39 cellular contexts compared by ENCODE assay signal in genomic region chr1:245893025-245893424, GRCh38.
"Had no signal": no experiment of that assay in that cellular context is flagged by ENCODE, and none has a peak within 500 bp of the region (broad histone marks: within the 10 kb centered on the region; RNA-seq: fewer than 3 reads in every experiment).

No MANE protein-coding gene starts in this region.

- H3K9me3 Mint-ChIP-seq: activated T-helper 1 cell treated with anti-CD3 and anti-CD28 coated beads, Interleukin-12 subunit alpha, Interleukin-12 subunit beta, Interleukin-2, Interleukin-4 antibody, amounts not matched to agents 30 ng/mL and 10 ng/mL and 1 ng/mL, durations not matched to agents 14 hours and 24 hours and 36 hours; central memory CD8-positive, alpha-beta T cell had no signal

- H3K27ac ChIP-seq: adrenal gland, ascending aorta, body of pancreas, brain microvascular endothelial cell, breast epithelium, cardiac muscle cell had no signal

- ATAC-seq: activated naive CD4-positive, alpha-beta T cell treated with anti-CD3 and anti-CD28 coated beads, Interleukin-2, amount 50 U/mL, for 72 hours; activated naive CD8-positive, alpha-beta T cell treated with anti-CD3 and anti-CD28 coated beads, Interleukin-2, amount 50 U/mL, for 24 hours; activated T-cell treated with anti-CD3 and anti-CD28 coated beads, Interleukin-2, amount 50 U/mL, for 4 hours; activated T-cell treated with anti-CD3 and anti-CD28 coated beads, Interleukin-2, amount 50 U/mL, for 72 hours; activated T-helper 17 cell treated with anti-CD3 and anti-CD28 coated beads, Interleukin-2, amount 50 U/mL, for 72 hours; body of pancreas had no signal

- H3K27me3 Mint-ChIP-seq: activated naive CD4-positive, alpha-beta T cell treated with anti-CD3 and anti-CD28 coated beads, Interleukin-2, amount 10 ng/mL, durations not matched to agents 7 days and 5 days; activated naive CD4-positive, alpha-beta T cell treated with anti-CD3 and anti-CD28 coated beads, Interleukin-2, amount 50 U/mL, for 24 hours; activated naive CD8-positive, alpha-beta T cell; activated naive CD8-positive, alpha-beta T cell treated with anti-CD3 and anti-CD28 coated beads for 36 hours; activated naive CD8-positive, alpha-beta T cell treated with anti-CD3 and anti-CD28 coated beads, Interleukin-2, amount 10 ng/mL, durations not matched to agents 7 days and 5 days; activated naive CD8-positive, alpha-beta T cell treated with anti-CD3 and anti-CD28 coated beads, Interleukin-2, amount 50 U/mL, for 24 hours; activated T-cell treated with anti-CD3 and anti-CD28 coated beads, Interleukin-2, amount 50 U/mL, for 24 hours; activated T-helper 17 cell treated with anti-CD3 and anti-CD28 coated beads, Interleukin-2, amount 50 U/mL, for 72 hours; central memory CD8-positive, alpha-beta T cell had no signal

- H3K4me3 ChIP-seq: adrenal gland, ascending aorta, body of pancreas, breast epithelium, cardiac muscle cell had no signal

- H3K4me1 ChIP-seq: adrenal gland, ascending aorta, body of pancreas, breast epithelium had no signal

- H3K27ac Mint-ChIP-seq: activated naive CD4-positive, alpha-beta T cell treated with anti-CD3 and anti-CD28 coated beads for 36 hours; activated naive CD4-positive, alpha-beta T cell treated with anti-CD3 and anti-CD28 coated beads, Interleukin-2, amount 10 ng/mL, durations not matched to agents 7 days and 5 days; activated naive CD4-positive, alpha-beta T cell treated with anti-CD3 and anti-CD28 coated beads, Interleukin-2, amount 50 U/mL, for 24 hours; activated naive CD4-positive, alpha-beta T cell treated with anti-CD3 and anti-CD28 coated beads, Interleukin-2, amount 50 U/mL, for 72 hours; activated naive CD8-positive, alpha-beta T cell; activated naive CD8-positive, alpha-beta T cell treated with anti-CD3 and anti-CD28 coated beads for 36 hours; activated naive CD8-positive, alpha-beta T cell treated with anti-CD3 and anti-CD28 coated beads, Interleukin-2, amount 10 ng/mL, durations not matched to agents 7 days and 5 days; activated naive CD8-positive, alpha-beta T cell treated with anti-CD3 and anti-CD28 coated beads, Interleukin-2, amount 50 U/mL, for 24 hours; activated T-cell treated with anti-CD3 and anti-CD28 coated beads, Interleukin-2, amount 50 U/mL, for 24 hours; activated T-cell treated with anti-CD3 and anti-CD28 coated beads, Interleukin-2, amount 50 U/mL, for 72 hours; activated T-helper 1 cell treated with anti-CD3 and anti-CD28 coated beads, Interleukin-12 subunit alpha, Interleukin-12 subunit beta, Interleukin-2, Interleukin-4 antibody, amounts not matched to agents 30 ng/mL and 10 ng/mL and 1 ng/mL, durations not matched to agents 14 hours and 24 hours and 36 hours; activated T-helper 17 cell treated with anti-CD3 and anti-CD28 coated beads, Interleukin-2, amount 50 U/mL, for 72 hours; activated T-helper 2 cell treated with anti-CD3 and anti-CD28 coated beads, Interferon-gamma antibody, Interleukin-2, Interleukin-4, amounts not matched to agents 10 μg/mL and 5 μg/mL and 100 μg/mL, durations not matched to agents 14 hours and 24 hours and 36 hours; brain had no signal

- H3K4me1 Mint-ChIP-seq: activated naive CD4-positive, alpha-beta T cell treated with anti-CD3 and anti-CD28 coated beads, Interleukin-2, amount 10 ng/mL, durations not matched to agents 7 days and 5 days; activated naive CD4-positive, alpha-beta T cell treated with anti-CD3 and anti-CD28 coated beads, Interleukin-2, amount 50 U/mL, for 24 hours; activated naive CD8-positive, alpha-beta T cell treated with anti-CD3 and anti-CD28 coated beads for 36 hours; activated naive CD8-positive, alpha-beta T cell treated with anti-CD3 and anti-CD28 coated beads, Interleukin-2, amount 50 U/mL, for 24 hours; activated T-helper 17 cell treated with anti-CD3 and anti-CD28 coated beads, Interleukin-2, amount 50 U/mL, for 72 hours; central memory CD8-positive, alpha-beta T cell had no signal

- DNase-seq: activated effector memory CD4-positive, alpha-beta T cell treated with anti-CD3 and anti-CD28 coated beads, Interleukin-2, amount 50 U/mL, for 16 hours; activated effector memory CD4-positive, alpha-beta T cell treated with Interleukin-2 at 50 U/mL for 16 hours; activated gamma-delta T cell; activated gamma-delta T cell treated with Interleukin-2 at 50 U/mL for 16 hours; activated naive CD4-positive, alpha-beta T cell; activated naive CD4-positive, alpha-beta T cell treated with anti-CD3 and anti-CD28 coated beads for 36 hours; activated naive CD4-positive, alpha-beta T cell treated with anti-CD3 and anti-CD28 coated beads, Interleukin-2, amount 10 ng/mL, durations not matched to agents 7 days and 5 days; activated naive CD4-positive, alpha-beta T cell treated with anti-CD3 and anti-CD28 coated beads, Interleukin-2, amount 50 U/mL, for 16 hours; activated naive CD4-positive, alpha-beta T cell treated with Interleukin-2 at 50 U/mL for 16 hours; activated naive CD8-positive, alpha-beta T cell treated with anti-CD3 and anti-CD28 coated beads for 36 hours; activated naive CD8-positive, alpha-beta T cell treated with anti-CD3 and anti-CD28 coated beads, Interleukin-2, amount 10 ng/mL, durations not matched to agents 7 days and 5 days; activated naive CD8-positive, alpha-beta T cell treated with anti-CD3 and anti-CD28 coated beads, Interleukin-2, amount 50 U/mL, for 24 hours; activated T-cell treated with anti-CD3 and anti-CD28 coated beads, Interleukin-2, amount 50 U/mL, for 24 hours; activated T-cell treated with anti-CD3 and anti-CD28 coated beads, Interleukin-2, amount 50 U/mL, for 4 hours; activated T-cell treated with anti-CD3 and anti-CD28 coated beads, Interleukin-2, amount 50 U/mL, for 48 hours; activated T-cell treated with anti-CD3 and anti-CD28 coated beads, Interleukin-2, amount 50 U/mL, for 72 hours; adrenal gland; amniotic stem cell; amygdala; anterior cingulate cortex; aorta; body of pancreas; brain microvascular endothelial cell; caudate nucleus; central memory CD4-positive, alpha-beta T cell; cerebellar nuclear complex had no signal

- H3K27me3 ChIP-seq: adrenal gland, ascending aorta, body of pancreas, brain microvascular endothelial cell, breast epithelium, cardiac muscle cell had no signal

- H3K9me3 ChIP-seq: adrenal gland, breast epithelium had no signal

- H3K36me3 ChIP-seq: adrenal gland, ascending aorta, brain microvascular endothelial cell, breast epithelium, cardiac muscle cell had no signal

- H3K4me3 Mint-ChIP-seq: activated naive CD4-positive, alpha-beta T cell treated with anti-CD3 and anti-CD28 coated beads for 36 hours; activated naive CD4-positive, alpha-beta T cell treated with anti-CD3 and anti-CD28 coated beads, Interleukin-2, amount 10 ng/mL, durations not matched to agents 7 days and 5 days; activated naive CD4-positive, alpha-beta T cell treated with anti-CD3 and anti-CD28 coated beads, Interleukin-2, amount 50 U/mL, for 24 hours; activated naive CD8-positive, alpha-beta T cell; activated naive CD8-positive, alpha-beta T cell treated with anti-CD3 and anti-CD28 coated beads for 36 hours; activated naive CD8-positive, alpha-beta T cell treated with anti-CD3 and anti-CD28 coated beads, Interleukin-2, amount 10 ng/mL, durations not matched to agents 7 days and 5 days; activated naive CD8-positive, alpha-beta T cell treated with anti-CD3 and anti-CD28 coated beads, Interleukin-2, amount 50 U/mL, for 24 hours; activated T-cell treated with anti-CD3 and anti-CD28 coated beads, Interleukin-2, amount 50 U/mL, for 24 hours; activated T-cell treated with anti-CD3 and anti-CD28 coated beads, Interleukin-2, amount 50 U/mL, for 4 hours; activated T-cell treated with anti-CD3 and anti-CD28 coated beads, Interleukin-2, amount 50 U/mL, for 72 hours; activated T-helper 1 cell treated with anti-CD3 and anti-CD28 coated beads, Interleukin-12 subunit alpha, Interleukin-12 subunit beta, Interleukin-2, Interleukin-4 antibody, amounts not matched to agents 30 ng/mL and 10 ng/mL and 1 ng/mL, durations not matched to agents 14 hours and 24 hours and 36 hours; activated T-helper 17 cell treated with anti-CD3 and anti-CD28 coated beads, Interleukin-2, amount 50 U/mL, for 72 hours; brain; central memory CD8-positive, alpha-beta T cell had no signal

- FAIRE-seq: astrocyte, bronchial epithelial cell had no signal
